In the genomic region with DNA sequence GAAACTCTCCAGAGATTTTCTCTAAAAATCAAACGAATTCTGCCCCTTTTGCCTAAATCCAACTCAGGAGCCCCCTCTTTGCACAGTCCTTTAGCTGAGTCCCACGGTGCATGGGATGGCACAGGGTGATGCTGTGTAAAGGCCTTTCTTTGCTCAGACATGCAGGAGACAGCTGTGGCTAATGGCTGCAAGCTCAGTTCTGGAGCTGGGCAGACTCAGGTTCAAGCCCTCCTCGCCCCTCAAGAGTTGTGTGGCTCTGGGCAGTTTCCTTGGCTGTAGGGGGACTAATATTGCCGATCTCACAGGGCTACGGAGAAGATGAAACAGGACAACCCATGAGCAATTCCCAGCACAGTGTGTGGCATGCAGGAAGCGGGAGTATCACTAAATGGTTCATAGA, we compare ENCODE assay signal across 1 cellular context.
TF ChIP-seq lines count a peak whose summit lies in the region.

No MANE protein-coding gene starts in this region.

TF ChIP-seq in WTC11, 78 proteins besides CTCF, POLR2A, EP300 and RAD21 (continued from another document):
- TF ChIP-seq, protein P1, sequence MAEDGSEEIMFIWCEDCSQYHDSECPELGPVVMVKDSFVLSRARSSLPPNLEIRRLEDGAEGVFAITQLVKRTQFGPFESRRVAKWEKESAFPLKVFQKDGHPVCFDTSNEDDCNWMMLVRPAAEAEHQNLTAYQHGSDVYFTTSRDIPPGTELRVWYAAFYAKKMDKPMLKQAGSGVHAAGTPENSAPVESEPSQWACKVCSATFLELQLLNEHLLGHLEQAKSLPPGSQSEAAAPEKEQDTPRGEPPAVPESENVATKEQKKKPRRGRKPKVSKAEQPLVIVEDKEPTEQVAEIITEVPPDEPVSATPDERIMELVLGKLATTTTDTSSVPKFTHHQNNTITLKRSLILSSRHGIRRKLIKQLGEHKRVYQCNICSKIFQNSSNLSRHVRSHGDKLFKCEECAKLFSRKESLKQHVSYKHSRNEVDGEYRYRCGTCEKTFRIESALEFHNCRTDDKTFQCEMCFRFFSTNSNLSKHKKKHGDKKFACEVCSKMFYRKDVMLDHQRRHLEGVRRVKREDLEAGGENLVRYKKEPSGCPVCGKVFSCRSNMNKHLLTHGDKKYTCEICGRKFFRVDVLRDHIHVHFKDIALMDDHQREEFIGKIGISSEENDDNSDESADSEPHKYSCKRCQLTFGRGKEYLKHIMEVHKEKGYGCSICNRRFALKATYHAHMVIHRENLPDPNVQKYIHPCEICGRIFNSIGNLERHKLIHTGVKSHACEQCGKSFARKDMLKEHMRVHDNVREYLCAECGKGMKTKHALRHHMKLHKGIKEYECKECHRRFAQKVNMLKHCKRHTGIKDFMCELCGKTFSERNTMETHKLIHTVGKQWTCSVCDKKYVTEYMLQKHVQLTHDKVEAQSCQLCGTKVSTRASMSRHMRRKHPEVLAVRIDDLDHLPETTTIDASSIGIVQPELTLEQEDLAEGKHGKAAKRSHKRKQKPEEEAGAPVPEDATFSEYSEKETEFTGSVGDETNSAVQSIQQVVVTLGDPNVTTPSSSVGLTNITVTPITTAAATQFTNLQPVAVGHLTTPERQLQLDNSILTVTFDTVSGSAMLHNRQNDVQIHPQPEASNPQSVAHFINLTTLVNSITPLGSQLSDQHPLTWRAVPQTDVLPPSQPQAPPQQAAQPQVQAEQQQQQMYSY (CRISPR knock-in tag; IDR thresholded peaks at IDR 0.05) = no peak
- TF ChIP-seq, protein P2, sequence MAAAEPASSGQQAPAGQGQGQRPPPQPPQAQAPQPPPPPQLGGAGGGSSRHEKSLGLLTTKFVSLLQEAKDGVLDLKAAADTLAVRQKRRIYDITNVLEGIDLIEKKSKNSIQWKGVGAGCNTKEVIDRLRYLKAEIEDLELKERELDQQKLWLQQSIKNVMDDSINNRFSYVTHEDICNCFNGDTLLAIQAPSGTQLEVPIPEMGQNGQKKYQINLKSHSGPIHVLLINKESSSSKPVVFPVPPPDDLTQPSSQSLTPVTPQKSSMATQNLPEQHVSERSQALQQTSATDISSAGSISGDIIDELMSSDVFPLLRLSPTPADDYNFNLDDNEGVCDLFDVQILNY (CRISPR knock-in tag; IDR thresholded peaks at IDR 0.05) = no peak
- no peak for TF ChIP-seq ETV6 (CRISPR knock-in tag; IDR thresholded peaks at IDR 0.05)
- TF ChIP-seq, protein P3, sequence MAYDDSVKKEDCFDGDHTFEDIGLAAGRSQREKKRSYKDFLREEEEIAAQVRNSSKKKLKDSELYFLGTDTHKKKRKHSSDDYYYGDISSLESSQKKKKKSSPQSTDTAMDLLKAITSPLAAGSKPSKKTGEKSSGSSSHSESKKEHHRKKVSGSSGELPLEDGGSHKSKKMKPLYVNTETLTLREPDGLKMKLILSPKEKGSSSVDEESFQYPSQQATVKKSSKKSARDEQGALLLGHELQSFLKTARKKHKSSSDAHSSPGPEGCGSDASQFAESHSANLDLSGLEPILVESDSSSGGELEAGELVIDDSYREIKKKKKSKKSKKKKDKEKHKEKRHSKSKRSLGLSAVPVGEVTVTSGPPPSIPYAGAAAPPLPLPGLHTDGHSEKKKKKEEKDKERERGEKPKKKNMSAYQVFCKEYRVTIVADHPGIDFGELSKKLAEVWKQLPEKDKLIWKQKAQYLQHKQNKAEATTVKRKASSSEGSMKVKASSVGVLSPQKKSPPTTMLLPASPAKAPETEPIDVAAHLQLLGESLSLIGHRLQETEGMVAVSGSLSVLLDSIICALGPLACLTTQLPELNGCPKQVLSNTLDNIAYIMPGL (CRISPR knock-in tag; IDR thresholded peaks at IDR 0.05) = no peak
TF ChIP-seq in WTC11: peak in this region for 0.
